15 cellular contexts compared by ENCODE assay signal in the genomic region with DNA sequence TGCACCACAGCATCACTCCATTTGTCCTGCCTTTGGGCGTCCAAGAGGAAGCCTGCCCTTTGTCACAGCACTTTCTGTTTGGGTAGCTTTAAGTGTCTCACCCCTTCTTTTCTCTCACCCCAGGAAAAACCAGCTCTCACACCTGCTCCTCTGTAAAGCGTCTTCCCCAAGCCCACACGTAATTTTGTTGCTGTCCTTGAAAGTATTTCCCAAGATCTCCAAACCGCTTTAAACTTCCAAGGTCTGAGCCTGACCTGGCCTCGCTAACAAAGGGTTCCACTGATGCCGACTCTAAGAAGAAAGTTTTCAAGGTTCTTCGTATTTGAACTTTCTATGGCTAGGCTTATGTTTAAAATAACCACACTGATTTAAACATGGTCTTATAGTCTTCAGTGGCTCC. TPM values are rescaled to one million over a fixed set of nuclear protein-coding genes. Genes with fewer than 3 reads are reported as not detected.
DNase-seq lines count a peak whose midpoint lies in the region; ATAC-seq, FAIRE-seq and TF ChIP-seq lines count a peak whose summit lies in the region.
"Had no signal": no experiment of that assay in that cellular context is flagged by ENCODE, and none has a peak within 500 bp of the region (broad histone marks: within the 10 kb centered on the region; RNA-seq: fewer than 3 reads in every experiment).

No MANE protein-coding gene starts in this region.

- no peaks in the 10 kb centered on the region for H3K9me3 Mint-ChIP-seq in activated naive CD4-positive, alpha-beta T cell treated with anti-CD3 and anti-CD28 coated beads for 36 hours
- no peaks in the 10 kb centered on the region for H3K9me3 Mint-ChIP-seq in naive thymus-derived CD8-positive, alpha-beta T cell
- H3K9me3 Mint-ChIP-seq: activated CD4-positive, alpha-beta T cell treated with anti-CD3 and anti-CD28 coated beads, Interleukin-2, amount 10 ng/mL, durations not matched to agents 24 days and 14 days; mesothelial cell of epicardium had no signal

- H3K9ac ChIP-seq in K562 (ENCODE audit: insufficient read depth in 1 of 2, low read depth in 2 of 2, low read length in 2 of 2), result peak overlapping the region; percentile 4 to 78; a peak in 1 of 4 replicates

- in situ Hi-C loops in K562 (cut with MboI) (no loop called here), transverse colon (cut with MboI; ENCODE audit: low pct_ligation_motif_present in 1 of 4, low pct_unique_long_range_greater_than_20kb in 1 of 4, low sequenced_read_pairs in 3 of 4) (no loop called here)

- ATAC-seq in K562 (no peak), HG02571 (IDR thresholded peaks at IDR 0.05; ENCODE audit: unreplicated experiment) (no peak)
- ATAC-seq in naive thymus-derived CD8-positive, alpha-beta T cell, result no peak

- H3K4me1 Mint-ChIP-seq in activated naive CD4-positive, alpha-beta T cell treated with anti-CD3 and anti-CD28 coated beads for 36 hours (ENCODE audit: low read depth), result peaks cover 48% of the 10 kb centered on the region
- peaks cover 28 to 66% (median 54%) of the 10 kb centered on the region in 4 donors for H3K4me1 Mint-ChIP-seq in naive thymus-derived CD8-positive, alpha-beta T cell

- no peaks in the 10 kb centered on the region for H3K27me3 ChIP-seq in K562 (ENCODE audit: control insufficient read depth in 2 of 2, insufficient read depth in 2 of 2, low read length in 2 of 2)
- no peaks in the 10 kb centered on the region for H3K27me3 ChIP-seq in transverse colon

- H3K9me1 ChIP-seq in K562 (ENCODE audit: control insufficient read depth, insufficient read depth, low read length), result no peaks in the 10 kb centered on the region

- no peak for FAIRE-seq in K562 (lab: Jason Lieb, UNC)
- FAIRE-seq: endometrium, GM12891 had no signal

- intact Hi-C loops in activated naive CD4-positive, alpha-beta T cell treated with anti-CD3 and anti-CD28 coated beads for 36 hours (cut with micrococcal nuclease), result no loop called here
- intact Hi-C loops in K562 (cut with micrococcal nuclease) (no loop called here), transverse colon (cut with DNase I; ENCODE audit: low total_unique reads) (no loop called here)

- H3K27me3 Mint-ChIP-seq in activated naive CD4-positive, alpha-beta T cell treated with anti-CD3 and anti-CD28 coated beads for 36 hours (ENCODE audit: low read depth), result no peaks in the 10 kb centered on the region
- H3K27me3 Mint-ChIP-seq in naive thymus-derived CD8-positive, alpha-beta T cell, result no peaks in the 10 kb centered on the region
- H3K27me3 Mint-ChIP-seq: activated CD4-positive, alpha-beta T cell treated with anti-CD3 and anti-CD28 coated beads, Interleukin-2, amount 10 ng/mL, durations not matched to agents 24 days and 14 days had no signal

- H3K27ac Mint-ChIP-seq in activated naive CD4-positive, alpha-beta T cell treated with anti-CD3 and anti-CD28 coated beads for 36 hours, result peak overlapping the region; percentile 51
- peak overlapping the region in 6 of 10 donors; percentile 43 to 79 (median 58) for H3K27ac Mint-ChIP-seq in naive thymus-derived CD8-positive, alpha-beta T cell
- H3K27ac Mint-ChIP-seq: activated CD4-positive, alpha-beta T cell treated with anti-CD3 and anti-CD28 coated beads, Interleukin-2, amount 10 ng/mL, durations not matched to agents 24 days and 14 days; mesothelial cell of epicardium had no signal

- H3K4me1 ChIP-seq in K562 (replicated peaks in 1 of 2; ENCODE audit: control insufficient read depth in 2 of 2, insufficient read depth in 2 of 2, low read length in 2 of 2) (peaks cover 35 to 56% of the 10 kb centered on the region in 2 experiments), transverse colon (peaks cover 23 to 93% (median 49%) of the 10 kb centered on the region in 4 donors)

- peaks cover 15% of the 10 kb centered on the region for H3K36me3 Mint-ChIP-seq in activated naive CD4-positive, alpha-beta T cell treated with anti-CD3 and anti-CD28 coated beads for 36 hours (ENCODE audit: low read depth)
- H3K36me3 Mint-ChIP-seq in naive thymus-derived CD8-positive, alpha-beta T cell, result peaks cover 0 to 19% (median 11%) of the 10 kb centered on the region in 3 donors
- H3K36me3 Mint-ChIP-seq: mesothelial cell of epicardium had no signal

- H3K4me3 ChIP-seq in K562, result no peak overlapping the region
- no peak overlapping the region for H3K4me3 ChIP-seq in transverse colon
- H3K4me3 ChIP-seq: HAP-1 had no signal

- H3K27ac ChIP-seq in K562 (ENCODE audit: extremely low read depth, low read depth, low read length), result peak overlapping the region; percentile 37; the same call in 2 of the 3 replicates
- H3K27ac ChIP-seq in transverse colon, result peak overlapping the region; percentile 89 to 95 (median 92)

- no peak for TF ChIP-seq RAD21 in K562 (CRISPR knock-in tag; conservative IDR thresholded peaks at IDR 0.05 in 1 of 2, IDR thresholded peaks at IDR 0.05 in 1 of 2)

- no peak overlapping the region for H3K4me3 Mint-ChIP-seq in activated naive CD4-positive, alpha-beta T cell treated with anti-CD3 and anti-CD28 coated beads for 36 hours
- H3K4me3 Mint-ChIP-seq in naive thymus-derived CD8-positive, alpha-beta T cell, result peak overlapping the region in 2 of 10 donors; percentile 22 to 41
- H3K4me3 Mint-ChIP-seq: activated CD4-positive, alpha-beta T cell treated with anti-CD3 and anti-CD28 coated beads, Interleukin-2, amount 10 ng/mL, durations not matched to agents 24 days and 14 days; mesothelial cell of epicardium had no signal

- 76% methylated on average over 7 of the region's 7 CpGs for WGBS in K562 (ENCODE audit: insufficient coverage, low coverage, missing lambda C conversion rate)
- WGBS in transverse colon (ENCODE audit: low coverage in 1 of 2), 2 donors, result 86 to 88% methylated on average over 7 of the region's 7 CpGs

- H3K79me2 ChIP-seq in K562 (ENCODE audit: control insufficient read depth, insufficient read depth, low read length), result peaks cover 99% of the 10 kb centered on the region

- no peaks in the 10 kb centered on the region for H4K20me1 ChIP-seq in K562 (replicated peaks; ENCODE audit: control insufficient read depth, insufficient read depth, low read length)

- no peak for TF ChIP-seq POLR2A in K562 (conservative IDR thresholded peaks at IDR 0.05)
- no peak for TF ChIP-seq POLR2A in transverse colon (IDR thresholded peaks at IDR 0.05)

- POLR2A ChIA-PET in K562 (lab: Yijun Ruan, JAX), result interaction anchor here (1.6 kb wide), 1 partner anchor 20 kb away, joined by 3 read pairs; no protein-coding TSS in a partner anchor
- POLR2A ChIA-PET in naive thymus-derived CD8-positive, alpha-beta T cell (lab: Charles Lee), result interaction anchor here (0.6 to 0.7 kb wide), 3 partner anchors 9 to 276 kb away, joined by 3 to 5 read pairs (median 3); no protein-coding TSS in a partner anchor

- TF ChIP-seq CTCF in K562 (IDR thresholded peaks at IDR 0.05 in 2 of 3, conservative IDR thresholded peaks at IDR 0.05 in 1 of 3; ENCODE audit: insufficient read depth in 2 of 3, low read depth in 1 of 3, low read length in 3 of 3), result no peak
- TF ChIP-seq CTCF in transverse colon (IDR thresholded peaks at IDR 0.05), result no peak

- CTCF ChIA-PET in activated naive CD4-positive, alpha-beta T cell treated with anti-CD3 and anti-CD28 coated beads for 36 hours (lab: Charles Lee), result interaction anchor here (0.5 to 8.6 kb wide), 4 partner anchors 19 to 35 kb away, joined by 4 to 75 read pairs (median 14); no protein-coding TSS in a partner anchor
- CTCF ChIA-PET in K562 (lab: Yijun Ruan, JAX; ENCODE audit: low intra/inter-chr PET ratio), result no interaction called here

- no peak overlapping the region for H2AFZ ChIP-seq in K562 (ENCODE audit: low read depth, low read length)

- TF ChIP-seq EP300 in K562 (IDR thresholded peaks at IDR 0.05; ENCODE audit: low read length) (no peak), transverse colon (IDR thresholded peaks at IDR 0.05; ENCODE audit: low read depth) (no peak)

- peaks cover 42% of the 10 kb centered on the region for H3K36me3 ChIP-seq in K562 (ENCODE audit: control insufficient read depth, insufficient read depth, low read length)
- no peaks in the 10 kb centered on the region for H3K36me3 ChIP-seq in transverse colon

- H3K9me3 ChIP-seq in K562 (replicated peaks; ENCODE audit: control insufficient read depth, insufficient read depth, low read depth, low read length) (no peaks in the 10 kb centered on the region), transverse colon (no peaks in the 10 kb centered on the region)
- H3K9me3 ChIP-seq: HAP-1 had no signal

- BruUV-seq in K562 (replicated peaks; lab: Mats Ljungman, UMichigan), result no TSS peak

- H3K4me2 ChIP-seq in K562 (ENCODE audit: insufficient read depth, low read length), result peak overlapping the region; percentile 60

- DNase-seq in activated naive CD4-positive, alpha-beta T cell treated with anti-CD3 and anti-CD28 coated beads for 36 hours, result no peak
- DNase-seq in activated naive CD4-positive, alpha-beta T cell (lab: John Stamatoyannopoulos, UW), result no peak
- DNase-seq in K562 (ENCODE audit: extremely low read depth in 1 of 4, low spot score in 3 of 4) (no peak), transverse colon (no peak), COLO829 (ENCODE audit: low spot score) (no peak), NCI-H1417 (lab: John Stamatoyannopoulos, UW) (no peak)
- DNase-seq in naive thymus-derived CD8-positive, alpha-beta T cell, result no peak
- DNase-seq: activated CD4-positive, alpha-beta T cell treated with anti-CD3 and anti-CD28 coated beads, Interleukin-2, amount 10 ng/mL, durations not matched to agents 24 days and 14 days; DMS79 treated with DMSO at 0.1 percent for 48 hours; NCI-H1436 had no signal

RNA-seq across cellular contexts. Expression of a gene that starts 5.3 kb away (rescaled TPM):
- 10 to 100 TPM; 57.2 to 64.9 TPM for total RNA-seq in activated naive CD4-positive, alpha-beta T cell treated with anti-CD3 and anti-CD28 coated beads for 36 hours
- total RNA-seq in K562 (2011; cell fraction: chromatin; rRNA removed; ENCODE audit: low replicate concordance), result 132 and 172 TPM in 2 replicates
- total RNA-seq in K562 (2011; cell fraction: nucleolus; rRNA removed), result 83.2 and 102 TPM in 2 replicates
- total RNA-seq in K562 (2011; cell fraction: nucleoplasm; rRNA removed), result 106 and 122 TPM in 2 replicates
- total RNA-seq in K562 (2014; rRNA removed) (33.0 and 57.6 TPM in 2 replicates), K562 (2014; rRNA removed; fragmentation: Illumina TruSeq; extraction: Trizol) (41.4 and 47.5 TPM in 2 replicates), K562 (2015; rRNA removed; fragmentation: Illumina TruSeq; extraction: Trizol) (48.9 and 49.2 TPM in 2 replicates), K562 (2021) (80.9 and 99.8 TPM in 2 replicates), transverse colon (10 to 100 TPM; 37.8 to 81.5 (median 58.3) TPM)
- polyA plus RNA-seq in K562 (2011; rRNA removed) (54.0 and 74.7 TPM in 2 replicates), K562 (2014; fragmentation: Illumina TruSeq; extraction: Trizol) (76.3 and 78.6 TPM in 2 replicates), K562 (2014; fragmentation: Nextera tagmentation; extraction: Ambion mirVana) (10 to 100 TPM; 16.9 to 18.1 TPM), K562 (2014; rRNA removed) (30.4 and 34.5 TPM in 2 replicates)
- 51.7 and 55.3 TPM in 2 replicates for polyA plus RNA-seq in K562 (2011; cell fraction: cytosol; rRNA removed)
- polyA plus RNA-seq in K562 (2011; cell fraction: nucleus; rRNA removed), result 45.7 and 51.1 TPM in 2 replicates
- 31.8 and 34.6 TPM in 2 replicates for polyA plus RNA-seq in K562 (2012)
- 150 and 180 TPM in 2 replicates for polyA minus RNA-seq in K562 (2011; rRNA and poly(A)+ RNA removed)
- polyA minus RNA-seq in K562 (2011; cell fraction: cytosol; rRNA and poly(A)+ RNA removed), result 54.4 and 55.4 TPM in 2 replicates
- 26.9 and 57.4 TPM in 2 replicates for polyA minus RNA-seq in K562 (2011; cell fraction: nucleus; rRNA and poly(A)+ RNA removed)
- total RNA-seq in naive thymus-derived CD8-positive, alpha-beta T cell, result 10 to 100 TPM; 47.6 to 49.9 TPM
- 10 to 100 TPM; 14.0 to 17.1 (median 15.0) TPM for polyA plus RNA-seq in naive thymus-derived CD8-positive, alpha-beta T cell
